2 cellular contexts compared by ENCODE assay signal in the genomic region with DNA sequence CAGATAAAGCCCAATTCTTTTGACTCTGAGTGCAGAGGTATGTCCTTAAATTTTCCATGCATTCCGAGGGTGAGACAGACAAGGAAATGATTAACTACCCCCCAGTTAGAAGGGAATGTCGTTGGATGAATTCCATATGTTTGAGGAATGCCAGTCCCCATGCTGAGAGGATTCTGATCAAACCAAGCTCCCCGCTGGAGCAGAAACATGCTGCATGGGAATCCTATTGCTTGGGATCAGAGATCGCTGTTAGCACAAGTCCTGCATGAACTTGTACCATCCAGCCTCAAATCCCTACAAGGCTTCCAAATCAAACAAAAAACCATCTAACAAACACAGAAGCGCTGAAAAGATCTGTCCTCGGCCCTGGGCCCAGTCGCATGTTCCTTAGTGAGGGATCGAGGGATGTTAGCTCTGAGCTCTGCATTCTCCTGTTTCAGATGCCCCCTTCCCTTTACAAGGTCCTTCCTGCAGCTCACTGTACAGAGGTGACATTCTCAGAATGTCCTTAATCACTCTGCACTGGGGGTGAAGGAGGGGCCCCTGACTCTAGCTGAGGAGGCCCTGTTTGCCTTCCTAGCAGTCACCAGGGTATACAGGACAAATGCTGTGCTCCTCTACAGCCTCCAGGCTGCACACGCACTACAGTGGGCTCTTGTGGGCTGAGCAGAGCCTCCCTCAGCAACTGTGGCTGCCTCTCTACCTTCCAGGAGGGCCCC.
TF ChIP-seq lines count a peak whose summit lies in the region.

No MANE protein-coding gene starts in this region.

TF ChIP-seq in IMR-90, 13 proteins besides CTCF, POLR2A, EP300 and RAD21:
- TF ChIP-seq SMC3 (IDR thresholded peaks at IDR 0.05; ENCODE audit: low read depth, low read length) (no peak), FOS (IDR thresholded peaks at IDR 0.05; ENCODE audit: low read depth, low read length) (no peak), NFE2L2 (IDR thresholded peaks at IDR 0.05; ENCODE audit: low read depth, low read length) (no peak), RCOR1 (IDR thresholded peaks at IDR 0.05; ENCODE audit: insufficient replicate concordance, low read length) (no peak), BHLHE40 (IDR thresholded peaks at IDR 0.05; ENCODE audit: low read depth, low read length) (no peak), CHD1 (IDR thresholded peaks at IDR 0.05; ENCODE audit: low read depth, low read length) (no peak), CEBPB (IDR thresholded peaks at IDR 0.05; ENCODE audit: low read depth, low read length) (no peak), MXI1 (IDR thresholded peaks at IDR 0.05; ENCODE audit: borderline replicate concordance, low read depth, low read length) (no peak), MAFK (IDR thresholded peaks at IDR 0.05; ENCODE audit: low read depth, low read length) (no peak)
- TF ChIP-seq, protein P1, sequence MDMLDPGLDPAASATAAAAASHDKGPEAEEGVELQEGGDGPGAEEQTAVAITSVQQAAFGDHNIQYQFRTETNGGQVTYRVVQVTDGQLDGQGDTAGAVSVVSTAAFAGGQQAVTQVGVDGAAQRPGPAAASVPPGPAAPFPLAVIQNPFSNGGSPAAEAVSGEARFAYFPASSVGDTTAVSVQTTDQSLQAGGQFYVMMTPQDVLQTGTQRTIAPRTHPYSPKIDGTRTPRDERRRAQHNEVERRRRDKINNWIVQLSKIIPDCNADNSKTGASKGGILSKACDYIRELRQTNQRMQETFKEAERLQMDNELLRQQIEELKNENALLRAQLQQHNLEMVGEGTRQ (IDR thresholded peaks at IDR 0.05; ENCODE audit: low read depth, low read length): no peak
- TF ChIP-seq, protein P2, sequence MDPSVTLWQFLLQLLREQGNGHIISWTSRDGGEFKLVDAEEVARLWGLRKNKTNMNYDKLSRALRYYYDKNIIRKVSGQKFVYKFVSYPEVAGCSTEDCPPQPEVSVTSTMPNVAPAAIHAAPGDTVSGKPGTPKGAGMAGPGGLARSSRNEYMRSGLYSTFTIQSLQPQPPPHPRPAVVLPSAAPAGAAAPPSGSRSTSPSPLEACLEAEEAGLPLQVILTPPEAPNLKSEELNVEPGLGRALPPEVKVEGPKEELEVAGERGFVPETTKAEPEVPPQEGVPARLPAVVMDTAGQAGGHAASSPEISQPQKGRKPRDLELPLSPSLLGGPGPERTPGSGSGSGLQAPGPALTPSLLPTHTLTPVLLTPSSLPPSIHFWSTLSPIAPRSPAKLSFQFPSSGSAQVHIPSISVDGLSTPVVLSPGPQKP (IDR thresholded peaks at IDR 0.05; ENCODE audit: borderline replicate concordance, low read depth, low read length): no peak

TF ChIP-seq in H1, 55 proteins besides CTCF, POLR2A, EP300 and RAD21:
- TF ChIP-seq CEBPB (IDR thresholded peaks at IDR 0.05; ENCODE audit: low read depth, low read length) (no peak), HDAC2 (IDR thresholded peaks at IDR 0.05; ENCODE audit: borderline replicate concordance in 1 of 2, low read depth in 2 of 2, low read length in 2 of 2) (0 out of 4 replicates have a peak, but pooled peaks of 1 of the 2 experiments have one; percentile 36), TEAD4 (IDR thresholded peaks at IDR 0.05; ENCODE audit: low read depth, low read length) (peak; percentile 95), SP1 (IDR thresholded peaks at IDR 0.05; ENCODE audit: low read depth, low read length) (peak; percentile 64; the same call in 1 of the 2 replicates), NANOG (IDR thresholded peaks at IDR 0.05; ENCODE audit: insufficient read depth, low read depth, low read length, poor library complexity, severe bottlenecking) (peak; percentile 9), TAF1 (IDR thresholded peaks at IDR 0.05; ENCODE audit: low read depth, low read length) (0 out of 2 replicates have a peak, but pooled peaks have one; percentile 17)
